17 cellular contexts compared by ENCODE assay signal in the genomic region with DNA sequence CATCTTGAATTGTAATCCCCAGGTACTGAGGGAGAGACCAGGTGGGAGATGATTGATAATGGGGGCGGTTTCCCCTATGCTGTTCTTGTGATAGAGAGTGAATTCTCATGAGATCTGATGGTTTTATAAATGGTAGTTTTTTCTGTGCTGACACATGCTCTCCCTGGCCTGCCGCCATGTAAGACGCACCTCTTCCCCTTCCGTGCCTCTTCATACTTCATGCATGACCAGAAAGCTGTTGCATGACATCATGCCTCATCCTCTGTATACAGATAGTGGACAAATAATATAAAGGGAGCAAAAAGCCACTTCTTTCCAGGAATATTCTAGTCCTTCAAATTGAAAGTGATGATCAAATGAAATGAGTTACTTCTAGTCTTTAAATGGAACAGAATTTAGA. TPM values are rescaled to one million over a fixed set of nuclear protein-coding genes. Genes with fewer than 3 reads are reported as not detected.
DNase-seq lines count a peak whose midpoint lies in the region; ATAC-seq and TF ChIP-seq lines count a peak whose summit lies in the region.
"Had no signal": no experiment of that assay in that cellular context is flagged by ENCODE, and none has a peak within 500 bp of the region (broad histone marks: within the 10 kb centered on the region; RNA-seq: fewer than 3 reads in every experiment).

No MANE protein-coding gene starts in this region.

- H2AK5ac ChIP-seq in trophoblast cell (ENCODE audit: low read length) = no peak overlapping the region

- no peaks in the 10 kb centered on the region for H3K79me1 ChIP-seq in trophoblast cell (ENCODE audit: low read length)

- no peak for TF ChIP-seq CTCF in nephron progenitor cell (IDR thresholded peaks at IDR 0.05)

- H4K91ac ChIP-seq in trophoblast cell (ENCODE audit: low read depth, low read length) = no peak overlapping the region

- H3K27ac Mint-ChIP-seq in nephron progenitor cell = no peak overlapping the region
- H3K27ac Mint-ChIP-seq: activated CD4-positive, alpha-beta T cell treated with anti-CD3 and anti-CD28 coated beads for 36 hours had no signal

- no peak overlapping the region for H2AFZ ChIP-seq in trophoblast cell (ENCODE audit: insufficient read depth, low read length, poor library complexity)

- H3K4me1 Mint-ChIP-seq in nephron progenitor cell = peaks cover 53% of the 10 kb centered on the region
- H3K4me1 Mint-ChIP-seq: activated CD4-positive, alpha-beta T cell treated with anti-CD3 and anti-CD28 coated beads for 36 hours had no signal

- H3K4me3 ChIP-seq in endocrine pancreas (ENCODE audit: control insufficient read depth, insufficient read depth, low read length) (peak overlapping the region; percentile 18), trophoblast cell (ENCODE audit: low read depth, low read length) (no peak overlapping the region)

- H3K79me2 ChIP-seq in trophoblast cell (ENCODE audit: control insufficient read depth, insufficient read depth, low read length, poor library complexity) = no peaks in the 10 kb centered on the region

- H3K18ac ChIP-seq in trophoblast cell (ENCODE audit: low read length) = no peak overlapping the region

- H3K27me3 ChIP-seq in endocrine pancreas (ENCODE audit: control insufficient read depth, insufficient read depth, low read length) = no peaks in the 10 kb centered on the region
- no peaks in the 10 kb centered on the region for H3K27me3 ChIP-seq in trophoblast cell (ENCODE audit: insufficient read depth, low read length)
- H3K27me3 ChIP-seq: BE2C had no signal

- peaks cover 5% of the 10 kb centered on the region for H3K9me3 Mint-ChIP-seq in nephron progenitor cell

- no peak overlapping the region for H2BK12ac ChIP-seq in trophoblast cell (ENCODE audit: low read length)

- H3K9ac ChIP-seq in endocrine pancreas (ENCODE audit: control insufficient read depth, insufficient read depth, low read length) = no peak overlapping the region
- H3K9ac ChIP-seq in trophoblast cell (ENCODE audit: low read length) = no peak overlapping the region

- no peak overlapping the region for H2BK120ac ChIP-seq in trophoblast cell (ENCODE audit: insufficient read depth, low read length, poor library complexity)

- no peak overlapping the region for H4K12ac ChIP-seq in trophoblast cell (ENCODE audit: low read depth, low read length)

- H2BK5ac ChIP-seq in trophoblast cell (ENCODE audit: low read depth, low read length, poor library complexity) = no peak overlapping the region

- no peak overlapping the region for H4K8ac ChIP-seq in trophoblast cell (ENCODE audit: low read depth, low read length)

- no peak overlapping the region for H3K27ac ChIP-seq in trophoblast cell (ENCODE audit: low read depth, low read length)

- peak; percentile 17 for DNase-seq in EH (ENCODE audit: low read depth)
- peak; percentile 73 for DNase-seq in NCI-H345 (lab: John Stamatoyannopoulos, UW)
- DNase-seq in kidney glomerular epithelial cell (lab: John Stamatoyannopoulos, UW) = peak; percentile 3
- DNase-seq in RPMI8226 = no peak
- no peak for DNase-seq in nephron progenitor cell
- no peak for DNase-seq in trophoblast cell
- DNase-seq: activated CD4-positive, alpha-beta T cell treated with anti-CD3 and anti-CD28 coated beads for 36 hours; activated CD8-positive, alpha-beta memory T cell treated with anti-CD3 and anti-CD28 coated beads, Interleukin-2, amount 50 U/mL, for 4 hours; activated naive CD4-positive, alpha-beta T cell treated with Interleukin-2 at 50 U/mL for 16 hours; BE2C; MM.1S; NCI-H2081 treated with DMSO at 0.1 percent for 48 hours; SIG-M5; stimulated activated CD4-positive, alpha-beta T cell treated with anti-CD3 and anti-CD28 coated beads, Interleukin-4, amount 100 ng/mL, for 4 hours had no signal

- no peaks in the 10 kb centered on the region for H3K9me3 ChIP-seq in endocrine pancreas (ENCODE audit: control insufficient read depth, low read length)
- H3K9me3 ChIP-seq in trophoblast cell (ENCODE audit: insufficient read depth, low read depth, low read length) = no peaks in the 10 kb centered on the region
- H3K9me3 ChIP-seq: BE2C had no signal

- WGBS in trophoblast cell (ENCODE audit: extremely low coverage, insufficient coverage, insufficient read length) = no CpG with 5 or more reads among the region's 4 CpGs

- H3K14ac ChIP-seq in trophoblast cell (ENCODE audit: low read length) = no peak overlapping the region

- no peak overlapping the region for H3K4me2 ChIP-seq in trophoblast cell (ENCODE audit: low read length)

- H3K4me1 ChIP-seq in endocrine pancreas (ENCODE audit: control insufficient read depth, insufficient read depth, low read length) (peaks cover 6% of the 10 kb centered on the region), trophoblast cell (ENCODE audit: control insufficient read depth in 1 of 2, insufficient read depth in 2 of 2, low read length in 2 of 2) (no peaks in the 10 kb centered on the region)
- H3K4me1 ChIP-seq: BE2C had no signal

- no peak for ATAC-seq in GM18870 (IDR thresholded peaks at IDR 0.05; ENCODE audit: unreplicated experiment)
- ATAC-seq: activated CD4-positive, alpha-beta T cell treated with anti-CD3 and anti-CD28 coated beads for 36 hours; left lobe of liver had no signal

- H3K4me3 Mint-ChIP-seq in nephron progenitor cell = no peak overlapping the region
- H3K4me3 Mint-ChIP-seq: activated CD4-positive, alpha-beta T cell treated with anti-CD3 and anti-CD28 coated beads for 36 hours had no signal

- no peak overlapping the region for H3K4ac ChIP-seq in trophoblast cell (ENCODE audit: low read depth, low read length)

- H3K27me3 Mint-ChIP-seq in nephron progenitor cell (ENCODE audit: low read depth, poor library complexity) = no peaks in the 10 kb centered on the region
- H3K27me3 Mint-ChIP-seq: activated CD4-positive, alpha-beta T cell treated with anti-CD3 and anti-CD28 coated beads for 36 hours had no signal

- no peaks in the 10 kb centered on the region for H3K36me3 Mint-ChIP-seq in nephron progenitor cell (ENCODE audit: low read depth)

- H3K36me3 ChIP-seq in endocrine pancreas (ENCODE audit: control insufficient read depth, insufficient read depth, low read length) (no peaks in the 10 kb centered on the region), trophoblast cell (ENCODE audit: control insufficient read depth in 1 of 2, insufficient read depth in 2 of 2, low read length in 2 of 2) (no peaks in the 10 kb centered on the region)
- H3K36me3 ChIP-seq: BE2C had no signal

- no peak overlapping the region for H3K23ac ChIP-seq in trophoblast cell (ENCODE audit: low read length)

RNA-seq across cellular contexts. Expression of gene LRIG3, which starts 47.2 kb away (rescaled TPM):
- 10.2 and 11.3 TPM in 2 replicates for polyA plus RNA-seq in trophoblast cell (2013)

Comparison
In these comparisons a context has a peak if more than half of its experiments do, and no peak if none do; other contexts are left out.
1. DNase-seq: peak in EH (single experiment), NCI-H345 (single experiment) and kidney glomerular epithelial cell (single experiment); none in RPMI8226 (single experiment), nephron progenitor cell (single experiment) and trophoblast cell (0 of 2).